ENCODE assay signal across 22 cellular contexts in the genomic region with DNA sequence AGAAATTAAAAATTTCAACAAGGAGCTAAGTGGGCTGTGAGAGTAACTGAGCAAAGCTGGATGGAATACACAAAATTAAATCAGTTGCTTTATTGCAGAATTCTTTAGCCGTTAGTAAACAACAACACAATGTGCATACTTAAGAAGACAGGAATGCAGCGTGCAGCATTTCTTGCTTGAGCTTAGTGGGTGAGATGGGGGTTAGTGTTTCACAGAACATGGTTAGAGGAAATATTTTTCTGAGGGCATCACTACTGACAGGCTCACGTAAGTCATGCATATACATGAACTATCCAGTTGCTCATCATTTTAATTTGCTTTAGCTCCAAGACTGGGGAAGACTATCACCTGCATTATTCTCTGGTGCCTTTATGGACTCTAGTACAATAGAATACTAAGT.
DNase-seq lines count a peak whose midpoint lies in the region; ATAC-seq and TF ChIP-seq lines count a peak whose summit lies in the region.
"Had no signal": no experiment of that assay in that cellular context is flagged by ENCODE, and none has a peak within 500 bp of the region (broad histone marks: within the 10 kb centered on the region; RNA-seq: fewer than 3 reads in every experiment).

No MANE protein-coding gene starts in this region.

- no peak overlapping the region for H3K9ac ChIP-seq in IMR-90 (ENCODE audit: low read depth, low read length)

- DNase-seq in AG08395 (ENCODE audit: low spot score) (peak; percentile 52), IMR-90 (peak; percentile 77), brain microvascular endothelial cell (peak; percentile 59), hepatocyte (ENCODE audit: low spot score) (peak; percentile 11), testis (no peak), foreskin melanocyte (no peak), WTC11 (ENCODE audit: low spot score) (no peak)
- DNase-seq: activated CD4-positive, alpha-beta T cell treated with anti-CD3 and anti-CD28 coated beads, Interleukin-2, amount 50 U/mL, for 4 hours; activated gamma-delta T cell treated with Interleukin-2 at 50 U/mL for 16 hours; activated T-cell treated with anti-CD3 and anti-CD28 coated beads for 4 hours; aorta; CD4-positive, CD25-positive, alpha-beta regulatory T cell; NCI-H1092 treated with DMSO at 0.1 percent for 48 hours; NCI-H2081 treated with DMSO at 0.1 percent for 48 hours; NCI-H524 treated with DMSO at 0.1 percent for 48 hours; psoas muscle; Right ventricle myocardium superior; T-cell had no signal

- no CpG with 5 or more reads among the region's 3 CpGs for WGBS in IMR-90 (ENCODE audit: extremely low coverage in 2 of 2, insufficient read length in 1 of 2), 2 experiments
- WGBS in hepatocyte (ENCODE audit: low lambda C conversion rate, missing lambda C conversion rate), result 72% methylated on average over 3 of the region's 3 CpGs
- 89 to 92% methylated on average over 3 of the region's 3 CpGs for WGBS in testis, 2 donors

- H3K27me3 ChIP-seq in IMR-90 (ENCODE audit: control insufficient read depth, insufficient read depth, low read length) (no peaks in the 10 kb centered on the region), brain microvascular endothelial cell (replicated peaks) (no peaks in the 10 kb centered on the region), hepatocyte (no peaks in the 10 kb centered on the region), testis (no peaks in the 10 kb centered on the region)
- H3K27me3 ChIP-seq: vagina had no signal

- no peak overlapping the region for H2BK120ac ChIP-seq in IMR-90 (ENCODE audit: low read depth, low read length)

- no peak overlapping the region for H3K4ac ChIP-seq in IMR-90 (ENCODE audit: low read depth, low read length)

- no peaks in the 10 kb centered on the region for H3K27me3 Mint-ChIP-seq in WTC11 (ENCODE audit: low read depth)
- H3K27me3 Mint-ChIP-seq: CD4-positive, CD25-positive, alpha-beta regulatory T cell; T-cell had no signal

- H3K4me1 ChIP-seq in IMR-90 (ENCODE audit: control insufficient read depth, insufficient read depth, low read length) (peaks cover 9% of the 10 kb centered on the region), hepatocyte (ENCODE audit: insufficient read depth) (peaks cover 23% of the 10 kb centered on the region), testis (no peaks in the 10 kb centered on the region)
- H3K4me1 ChIP-seq: psoas muscle had no signal

- H3K9me2 ChIP-seq in hepatocyte (replicated peaks; ENCODE audit: insufficient read depth), result no peaks in the 10 kb centered on the region

- H3K36me3 ChIP-seq in IMR-90 (ENCODE audit: control insufficient read depth, insufficient read depth, low read length), result no peaks in the 10 kb centered on the region
- no peaks in the 10 kb centered on the region for H3K36me3 ChIP-seq in brain microvascular endothelial cell (replicated peaks)
- H3K36me3 ChIP-seq in hepatocyte (replicated peaks; ENCODE audit: insufficient read depth, low read depth), result no peaks in the 10 kb centered on the region
- H3K36me3 ChIP-seq in testis (ENCODE audit: low read depth, missing control alignments), result no peaks in the 10 kb centered on the region
- H3K36me3 ChIP-seq: vagina had no signal

- H3K27ac ChIP-seq in IMR-90 (ENCODE audit: insufficient read depth, low read length) (no peak overlapping the region), brain microvascular endothelial cell (no peak overlapping the region), hepatocyte (no peak overlapping the region), testis (no peak overlapping the region)
- H3K27ac ChIP-seq: psoas muscle, vagina, VCaP had no signal

- no peak overlapping the region for H2AK5ac ChIP-seq in IMR-90 (ENCODE audit: low read depth, low read length)

- no peak overlapping the region for H3K23ac ChIP-seq in IMR-90 (ENCODE audit: low read depth, low read length)

- no peak overlapping the region for H3K56ac ChIP-seq in IMR-90 (ENCODE audit: extremely low read depth, insufficient read depth, low read length)

- TF ChIP-seq POLR2A in IMR-90 (IDR thresholded peaks at IDR 0.05; ENCODE audit: low read depth, low read length), result no peak
- no peak for TF ChIP-seq POLR2A in testis (IDR thresholded peaks at IDR 0.05)

- no peak overlapping the region for H2BK20ac ChIP-seq in IMR-90 (ENCODE audit: low read depth, low read length)

- H4K8ac ChIP-seq in IMR-90 (ENCODE audit: low read depth in 2 of 2, low read length in 2 of 2), result no peak overlapping the region

- ATAC-seq in IMR-90 (ENCODE audit: low read depth) (no peak), WTC11 (no peak), HG03432 (IDR thresholded peaks at IDR 0.05; ENCODE audit: unreplicated experiment) (no peak)
- ATAC-seq: psoas muscle, T-cell had no signal

- no peak overlapping the region for H4K5ac ChIP-seq in IMR-90 (ENCODE audit: low read depth, low read length)

- H2BK5ac ChIP-seq in IMR-90 (ENCODE audit: low read depth, low read length, poor library complexity, severe bottlenecking), result peak overlapping the region; percentile 72

- H3K36me3 Mint-ChIP-seq in WTC11, result peaks cover 4% of the 10 kb centered on the region
- H3K36me3 Mint-ChIP-seq: CD4-positive, CD25-positive, alpha-beta regulatory T cell; T-cell had no signal

- no peak overlapping the region for H3K4me3 ChIP-seq in IMR-90 (ENCODE audit: insufficient read depth, low read depth, low read length)
- no peak overlapping the region for H3K4me3 ChIP-seq in brain microvascular endothelial cell (ENCODE audit: low read depth, low read length)
- H3K4me3 ChIP-seq in hepatocyte, result no peak overlapping the region
- no peak overlapping the region for H3K4me3 ChIP-seq in testis
- H3K4me3 ChIP-seq: psoas muscle, vagina had no signal

- no peaks in the 10 kb centered on the region for H3K79me1 ChIP-seq in IMR-90 (ENCODE audit: low read depth in 1 of 2, low read length in 2 of 2)

- POLR2A ChIA-PET in IMR-90 (lab: Charles Lee; ENCODE audit: unreplicated experiment) (interaction anchor here (0.6 to 1.1 kb wide), 2 partner anchors 10 to 13 kb away, joined by 3 read pairs; no protein-coding TSS in a partner anchor), WTC11 (lab: Charles Lee) (no interaction called here)

- no peak overlapping the region for H3K27ac Mint-ChIP-seq in WTC11
- H3K27ac Mint-ChIP-seq: CD4-positive, CD25-positive, alpha-beta regulatory T cell; T-cell had no signal

- CTCF ChIA-PET in IMR-90 (lab: Yijun Ruan, JAX) (interaction anchor here (0.8 kb wide), 1 partner anchor 10 kb away, joined by 5 read pairs; no protein-coding TSS in a partner anchor), WTC11 (lab: Charles Lee) (no interaction called here)

- no peak overlapping the region for H4K91ac ChIP-seq in IMR-90 (ENCODE audit: insufficient read depth, low read depth, low read length)

- no peak overlapping the region; the same call in 1 of the 2 replicates for H3K14ac ChIP-seq in IMR-90 (replicated peaks; ENCODE audit: low read depth, low read length)

- no peak overlapping the region for H3K4me3 Mint-ChIP-seq in WTC11
- H3K4me3 Mint-ChIP-seq: CD4-positive, CD25-positive, alpha-beta regulatory T cell; neural crest cell; T-cell had no signal

- H3K9me3 Mint-ChIP-seq in WTC11, result no peaks in the 10 kb centered on the region
- H3K9me3 Mint-ChIP-seq: neural crest cell had no signal

- peaks cover 3% of the 10 kb centered on the region; the same call in 1 of the 2 replicates for H3K9me1 ChIP-seq in IMR-90 (ENCODE audit: insufficient read depth, low read length)

- BruUV-seq in IMR-90 (replicated peaks; lab: Mats Ljungman, UMichigan), result no TSS peak

- no peaks in the 10 kb centered on the region for H3K79me2 ChIP-seq in hepatocyte

- H3K4me1 Mint-ChIP-seq in WTC11, result peaks cover 38% of the 10 kb centered on the region
- H3K4me1 Mint-ChIP-seq: CD4-positive, CD25-positive, alpha-beta regulatory T cell; T-cell had no signal

- no peak for TF ChIP-seq CTCF in IMR-90 (conservative IDR thresholded peaks at IDR 0.05; ENCODE audit: low read depth, low read length)
- no peak for TF ChIP-seq CTCF in brain microvascular endothelial cell (IDR thresholded peaks at IDR 0.05; ENCODE audit: low read depth, low read length, missing control alignments)
- TF ChIP-seq CTCF in hepatocyte (IDR thresholded peaks at IDR 0.05; ENCODE audit: poor library complexity), result no peak
- no peak for TF ChIP-seq CTCF in testis (IDR thresholded peaks at IDR 0.05)
- no peak for TF ChIP-seq CTCF in WTC11 (IDR thresholded peaks at IDR 0.05)

- dilution Hi-C loops in IMR-90 (cut with HindIII; ENCODE audit: low sequenced_read_pairs, unreplicated experiment), result no loop called here

- H2BK15ac ChIP-seq in IMR-90 (ENCODE audit: low read depth, low read length), result 0 out of 3 replicates have a peak overlapping the region, but pooled peaks have one; percentile 1

- in situ Hi-C loops in IMR-90 (cut with MboI; ENCODE audit: low sequenced_read_pairs) (no loop called here), brain microvascular endothelial cell (cut with HindIII; ENCODE audit: low pct_ligation_motif_present, low sequenced_read_pairs) (no loop called here)

- H3K18ac ChIP-seq in IMR-90 (ENCODE audit: low read depth, low read length), result peak overlapping the region; percentile 16; the same call in 1 of the 2 replicates

- no peak for TF ChIP-seq RAD21 in IMR-90 (IDR thresholded peaks at IDR 0.05; ENCODE audit: low read length)

- H3K4me2 ChIP-seq in IMR-90 (ENCODE audit: low read depth, low read length), result no peak overlapping the region
- no peak overlapping the region for H3K4me2 ChIP-seq in hepatocyte

- H4K20me1 ChIP-seq in IMR-90 (ENCODE audit: insufficient read depth, low read length) (no peaks in the 10 kb centered on the region), hepatocyte (ENCODE audit: insufficient read depth, poor library complexity, severe bottlenecking) (no peaks in the 10 kb centered on the region)

- intact Hi-C loops in IMR-90 (cut with micrococcal nuclease) (no loop called here), testis (cut with DNase I; ENCODE audit: low total_unique reads) (no loop called here)

- H3K9me3 ChIP-seq in IMR-90 (ENCODE audit: control insufficient read depth, insufficient read depth, low read length) (no peaks in the 10 kb centered on the region), hepatocyte (ENCODE audit: low read depth) (no peaks in the 10 kb centered on the region), testis (no peaks in the 10 kb centered on the region)
- H3K9me3 ChIP-seq: psoas muscle, vagina had no signal

- H2AFZ ChIP-seq in IMR-90 (replicated peaks; ENCODE audit: low read length, poor library complexity) (no peak overlapping the region), hepatocyte (no peak overlapping the region)

- no peak overlapping the region for H2AK9ac ChIP-seq in IMR-90 (replicated peaks; ENCODE audit: low read depth, low read length, poor library complexity)

TF ChIP-seq in IMR-90, 13 proteins besides CTCF, POLR2A, EP300 and RAD21 (continues in another document):
- TF ChIP-seq BHLHE40 (IDR thresholded peaks at IDR 0.05; ENCODE audit: low read depth, low read length), result peak; percentile 13; the same call in 1 of the 2 replicates

TF ChIP-seq in WTC11, 78 proteins besides CTCF, POLR2A, EP300 and RAD21 (continues in another document):
- TF ChIP-seq IRF2 (CRISPR knock-in tag; IDR thresholded peaks at IDR 0.05; ENCODE audit: borderline replicate concordance, low read depth) (no peak), NFATC4 (CRISPR knock-in tag; IDR thresholded peaks at IDR 0.05) (no peak)

Comparison
In these comparisons a context has a peak if more than half of its experiments do, and no peak if none do; other contexts are left out.
1. DNase-seq: peak in AG08395 (single experiment), IMR-90 (single experiment), brain microvascular endothelial cell (single experiment) and hepatocyte (single experiment); none in testis (single experiment), foreskin melanocyte (single experiment) and WTC11 (single experiment).